Comparison of ENCODE assay signal across 8 cellular contexts in genomic region chr4:74632634-74633033, GRCh38.
DNase-seq lines count a peak whose midpoint lies in the region; ATAC-seq and TF ChIP-seq lines count a peak whose summit lies in the region.

No MANE protein-coding gene starts in this region.

- ATAC-seq in GM19328 (IDR thresholded peaks at IDR 0.05; ENCODE audit: unreplicated experiment) (no peak), HG02763 (IDR thresholded peaks at IDR 0.05; ENCODE audit: unreplicated experiment) (no peak)

- no peaks in the 10 kb centered on the region; the same call in 1 of the 2 replicates for H3K9me3 ChIP-seq in AG04450 (ENCODE audit: control insufficient read depth, insufficient read depth, low read length)
- no peaks in the 10 kb centered on the region for H3K9me3 ChIP-seq in Loucy (ENCODE audit: insufficient read depth, low read depth, low read length)
- no peaks in the 10 kb centered on the region for H3K9me3 ChIP-seq in esophagus muscularis mucosa

- H3F3A ChIP-seq in Loucy (ENCODE audit: low read depth), result peaks cover 6% of the 10 kb centered on the region; the same call in 1 of the 2 replicates

- 29% methylated on average over 3 of the region's 3 CpGs for WGBS in esophagus muscularis mucosa

- H3K4me1 ChIP-seq in Loucy (ENCODE audit: insufficient read depth, low read length, poor library complexity, severe bottlenecking) (peaks cover 37% of the 10 kb centered on the region), esophagus muscularis mucosa (no peaks in the 10 kb centered on the region)

- no peaks in the 10 kb centered on the region for H3K9me2 ChIP-seq in Loucy (replicated peaks; ENCODE audit: low read depth, low read length)

- H3K4me2 ChIP-seq in Loucy (ENCODE audit: low read depth, low read length, poor library complexity, severe bottlenecking), result peak overlapping the region; percentile 46

- intact Hi-C loops in esophagus muscularis mucosa (cut with DNase I), result no loop called here

- H3K4me3 ChIP-seq in AG04450 (ENCODE audit: low read depth, low read length), result no peak overlapping the region
- peak overlapping the region; percentile 1 for H3K4me3 ChIP-seq in Loucy (ENCODE audit: low read length, poor library complexity, severe bottlenecking)
- no peak overlapping the region for H3K4me3 ChIP-seq in esophagus muscularis mucosa

- H3K9ac ChIP-seq in Loucy (ENCODE audit: low read depth, low read length, poor library complexity, severe bottlenecking), result no peak overlapping the region

- peak; percentile 62 for DNase-seq in AG04450 (ENCODE audit: low read depth, low spot score)
- DNase-seq in activated naive CD4-positive, alpha-beta T cell treated with Interleukin-2 at 50 U/mL for 16 hours, result peak; percentile 8
- DNase-seq in myocyte (ENCODE audit: low read depth), result peak; percentile 82
- DNase-seq in esophagus muscularis mucosa (ENCODE audit: extremely low spot score), result no peak
- DNase-seq in NCI-H526 treated with DMSO at 0.1 percent for 48 hours (lab: John Stamatoyannopoulos, UW), result no peak

- POLR2A ChIA-PET in AG04450 (lab: Yijun Ruan, JAX), result no interaction called here

- no peak overlapping the region for H2AFZ ChIP-seq in Loucy (ENCODE audit: low read length)

- no peak for TF ChIP-seq POLR2A in esophagus muscularis mucosa (IDR thresholded peaks at IDR 0.05; ENCODE audit: low read depth)

- CTCF ChIA-PET in AG04450 (lab: Charles Lee), result interaction anchor here (0.6 to 0.9 kb wide), 2 partner anchors 10 to 49 kb away, joined by 3 read pairs; no protein-coding TSS in a partner anchor

- no peak for TF ChIP-seq EP300 in esophagus muscularis mucosa (IDR thresholded peaks at IDR 0.05)

- H3K27me3 ChIP-seq in AG04450 (ENCODE audit: control insufficient read depth, insufficient read depth, low read length) (no peaks in the 10 kb centered on the region), Loucy (ENCODE audit: insufficient read depth, low read length, poor library complexity, severe bottlenecking) (no peaks in the 10 kb centered on the region), esophagus muscularis mucosa (no peaks in the 10 kb centered on the region)

- no peak overlapping the region for H3K27ac ChIP-seq in AG04450 (ENCODE audit: low read depth, low read length)
- H3K27ac ChIP-seq in esophagus muscularis mucosa (replicated peaks in 1 of 4), result no peak overlapping the region

- TF ChIP-seq CTCF in AG04450 (IDR thresholded peaks at IDR 0.05; ENCODE audit: low read depth, low read length), result no peak
- TF ChIP-seq CTCF in Loucy (conservative IDR thresholded peaks at IDR 0.05; ENCODE audit: low read length), result no peak
- TF ChIP-seq CTCF in esophagus muscularis mucosa (IDR thresholded peaks at IDR 0.05), result no peak

- no peaks in the 10 kb centered on the region for H4K20me1 ChIP-seq in Loucy (ENCODE audit: insufficient read depth, low read length, poor library complexity, severe bottlenecking)

- H3K36me3 ChIP-seq in Loucy (ENCODE audit: insufficient read depth, low read length), result no peaks in the 10 kb centered on the region
- no peaks in the 10 kb centered on the region for H3K36me3 ChIP-seq in esophagus muscularis mucosa

- H3K79me2 ChIP-seq in Loucy (ENCODE audit: insufficient read depth, low read length), result no peaks in the 10 kb centered on the region

Comparison
In these comparisons a context has a peak if more than half of its experiments do, and no peak if none do; other contexts are left out.
1. DNase-seq: peak in AG04450 (single experiment), activated naive CD4-positive, alpha-beta T cell treated with Interleukin-2 at 50 U/mL for 16 hours (single experiment) and myocyte (single experiment); none in esophagus muscularis mucosa (single experiment) and NCI-H526 treated with DMSO at 0.1 percent for 48 hours (single experiment).